Comparison of ENCODE assay signal across 20 cellular contexts in the genomic region with DNA sequence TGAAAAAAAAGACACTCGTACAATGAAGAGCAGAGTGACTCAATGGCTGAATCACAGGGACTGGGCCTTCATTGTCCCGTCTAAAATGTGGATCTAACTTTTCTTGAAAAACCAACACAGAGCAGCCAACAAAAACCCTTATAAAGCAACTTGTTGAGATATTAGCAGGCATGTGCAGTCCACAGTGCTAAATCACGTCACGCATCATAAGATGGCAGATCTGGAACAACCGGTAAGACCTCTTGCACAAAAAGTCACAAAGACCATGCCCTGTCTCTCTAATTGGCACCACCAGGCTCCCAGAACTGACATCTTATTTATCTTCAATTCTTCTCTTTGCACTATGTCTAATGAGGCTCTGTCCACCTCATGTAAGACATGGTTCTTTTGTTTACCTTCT.
"Had no signal": no experiment of that assay in that cellular context is flagged by ENCODE, and none has a peak within 500 bp of the region (broad histone marks: within the 10 kb centered on the region; RNA-seq: fewer than 3 reads in every experiment).

No MANE protein-coding gene starts in this region.

- H3K4me3 ChIP-seq: coronary artery, esophagus muscularis mucosa, gastroesophageal sphincter, right atrium auricular region, stomach, thoracic aorta, uterus had no signal

- DNase-seq: effector CD4-positive, alpha-beta T cell; endodermal cell; foreskin fibroblast; immature natural killer cell; kidney; left cardiac atrium; mesendoderm; naive thymus-derived CD4-positive, alpha-beta T cell; nephron progenitor cell; small intestine; stimulated activated CD4-positive, alpha-beta T cell treated with anti-CD3 and anti-CD28 coated beads, Interleukin-12 subunit alpha, Interleukin-12 subunit beta, amount 100 ng/mL, for 4 hours; stimulated activated naive CD4-positive, alpha-beta T cell; stomach; substantia nigra; uterus had no signal

- ATAC-seq: gastroesophageal sphincter; left cardiac atrium; naive thymus-derived CD4-positive, alpha-beta T cell had no signal

- H3K9me3 ChIP-seq: esophagus muscularis mucosa, thoracic aorta, uterus had no signal

- H3K27ac ChIP-seq: coronary artery, esophagus muscularis mucosa, gastroesophageal sphincter, right atrium auricular region, stomach, thoracic aorta, uterus had no signal

- H3K4me1 ChIP-seq: gastroesophageal sphincter, uterus had no signal

- H3K27me3 ChIP-seq: esophagus muscularis mucosa, gastroesophageal sphincter, right atrium auricular region, stomach, uterus had no signal

- H3K36me3 ChIP-seq: esophagus muscularis mucosa, gastroesophageal sphincter, right atrium auricular region, stomach, thoracic aorta, uterus had no signal
